Comparison of ENCODE assay signal across 16 cellular contexts in genomic region chr10:102342462-102342861, GRCh38. TPM values are rescaled to one million over a fixed set of nuclear protein-coding genes. Genes with fewer than 3 reads are reported as not detected.
DNase-seq lines count a peak whose midpoint lies in the region; ATAC-seq, FAIRE-seq and TF ChIP-seq lines count a peak whose summit lies in the region.
"Had no signal": no experiment of that assay in that cellular context is flagged by ENCODE, and none has a peak within 500 bp of the region (broad histone marks: within the 10 kb centered on the region; RNA-seq: fewer than 3 reads in every experiment).

No MANE protein-coding gene starts in this region.

- peaks cover 44% of the 10 kb centered on the region for H3K4me1 Mint-ChIP-seq in activated CD4-positive, alpha-beta memory T cell treated with anti-CD3 and anti-CD28 coated beads for 36 hours (ENCODE audit: low read depth)
- peaks cover 9% of the 10 kb centered on the region for H3K4me1 Mint-ChIP-seq in activated CD4-positive, alpha-beta memory T cell treated with anti-CD3 and anti-CD28 coated beads, Interleukin-2, amount 10 ng/mL, durations not matched to agents 7 days and 5 days
- H3K4me1 Mint-ChIP-seq: memory B cell had no signal

- H3K27me3 Mint-ChIP-seq in activated CD4-positive, alpha-beta memory T cell treated with anti-CD3 and anti-CD28 coated beads for 36 hours = no peaks in the 10 kb centered on the region
- no peaks in the 10 kb centered on the region for H3K27me3 Mint-ChIP-seq in activated CD4-positive, alpha-beta memory T cell treated with anti-CD3 and anti-CD28 coated beads, Interleukin-2, amount 10 ng/mL, durations not matched to agents 7 days and 5 days
- H3K27me3 Mint-ChIP-seq: memory B cell had no signal

- H3K79me2 ChIP-seq in endothelial cell of umbilical vein (ENCODE audit: control insufficient read depth, insufficient read depth, low read length) = peaks cover 2% of the 10 kb centered on the region

- CTCF ChIA-PET in activated CD4-positive, alpha-beta memory T cell treated with anti-CD3 and anti-CD28 coated beads for 36 hours (lab: Charles Lee) = interaction anchor here (1.0 to 4.5 kb wide), 5 partner anchors 10 to 173 kb away, joined by 4 to 67 read pairs (median 9); no protein-coding TSS in a partner anchor
- CTCF ChIA-PET in activated CD4-positive, alpha-beta memory T cell treated with anti-CD3 and anti-CD28 coated beads, Interleukin-2, amount 10 ng/mL, durations not matched to agents 7 days and 5 days (lab: Charles Lee) = interaction anchor here (0.9 to 4.3 kb wide), 3 partner anchors 10 to 112 kb away, joined by 3 to 32 read pairs (median 30); no protein-coding TSS in a partner anchor
- CTCF ChIA-PET in endothelial cell of umbilical vein (lab: Charles Lee) = interaction anchor here (2.5 to 19.8 kb wide), 2 partner anchors 9 to 109 kb away, joined by 25 to 1402 read pairs; partner anchors contain the start of genes ELOVL3 and PITX3

- intact Hi-C loops in activated CD4-positive, alpha-beta memory T cell treated with anti-CD3 and anti-CD28 coated beads for 36 hours (cut with micrococcal nuclease) = no loop called here
- intact Hi-C loops in endothelial cell of umbilical vein (cut with micrococcal nuclease) = loop anchor here (5.0 kb wide), 1 partner anchor 95 kb away; the partner anchor contains the start of gene GBF1

- no peaks in the 10 kb centered on the region for H3K36me3 ChIP-seq in endothelial cell of umbilical vein (ENCODE audit: control insufficient read depth in 2 of 2, extremely low read depth in 1 of 2, insufficient read depth in 2 of 2, low read length in 2 of 2)
- H3K36me3 ChIP-seq: colonic mucosa had no signal

- H3K4me3 ChIP-seq in endothelial cell of umbilical vein (replicated peaks in 1 of 3; ENCODE audit: insufficient read depth in 1 of 3, low read depth in 1 of 3, low read length in 3 of 3) = no peak overlapping the region
- H3K4me3 ChIP-seq: colonic mucosa, gastroesophageal sphincter, suprapubic skin had no signal

- no peak for FAIRE-seq in endothelial cell of umbilical vein (lab: Jason Lieb, UNC)

- H3K27me3 ChIP-seq in endothelial cell of umbilical vein (ENCODE audit: control insufficient read depth in 2 of 2, insufficient read depth in 2 of 2, low read length in 2 of 2) = no peaks in the 10 kb centered on the region
- H3K27me3 ChIP-seq: colonic mucosa, gastroesophageal sphincter, suprapubic skin had no signal

- DNase-seq in activated CD4-positive, alpha-beta memory T cell treated with anti-CD3 and anti-CD28 coated beads for 36 hours = no peak
- DNase-seq in activated CD4-positive, alpha-beta memory T cell treated with anti-CD3 and anti-CD28 coated beads, Interleukin-2, amount 10 ng/mL, durations not matched to agents 7 days and 5 days = no peak
- DNase-seq in NCI-H748 (lab: John Stamatoyannopoulos, UW; ENCODE audit: unreplicated experiment) (peak; percentile 56), endothelial cell of umbilical vein (ENCODE audit: low read depth, low spot score) (peak; percentile 9), renal cortical epithelial cell (ENCODE audit: low read depth) (peak; percentile 31), left lobe of liver (ENCODE audit: low spot score) (no peak)
- DNase-seq: colonic mucosa, GDM1, NCI-H2029 treated with DMSO at 0.1 percent for 48 hours, RPMI8226 had no signal

- peak overlapping the region; percentile 60 for H3K27ac Mint-ChIP-seq in activated CD4-positive, alpha-beta memory T cell treated with anti-CD3 and anti-CD28 coated beads for 36 hours
- no peak overlapping the region for H3K27ac Mint-ChIP-seq in activated CD4-positive, alpha-beta memory T cell treated with anti-CD3 and anti-CD28 coated beads, Interleukin-2, amount 10 ng/mL, durations not matched to agents 7 days and 5 days
- H3K27ac Mint-ChIP-seq: memory B cell had no signal

- H3K4me1 ChIP-seq in endothelial cell of umbilical vein (ENCODE audit: control insufficient read depth, extremely low read depth, insufficient read depth, low read length) = peaks cover 29% of the 10 kb centered on the region
- H3K4me1 ChIP-seq: colonic mucosa, suprapubic skin had no signal

- H3K9ac ChIP-seq in endothelial cell of umbilical vein (replicated peaks; ENCODE audit: extremely low read depth, insufficient read depth, low read length) = no peak overlapping the region

- H3K9me1 ChIP-seq in endothelial cell of umbilical vein (replicated peaks; ENCODE audit: control insufficient read depth, extremely low read depth, insufficient read depth, low read length) = no peaks in the 10 kb centered on the region

- H3K4me2 ChIP-seq in endothelial cell of umbilical vein (ENCODE audit: insufficient read depth, low read length) = peak overlapping the region; percentile 0

- no peak for TF ChIP-seq CTCF in endothelial cell of umbilical vein (IDR thresholded peaks at IDR 0.05; ENCODE audit: extremely low read depth in 1 of 2, insufficient read depth in 1 of 2, low read depth in 1 of 2, low read length in 2 of 2)

- dilution Hi-C loops in endothelial cell of umbilical vein (cut with MboI; ENCODE audit: extremely low pct_ligation_motif_present, low sequenced_read_pairs) = no loop called here

- H4K20me1 ChIP-seq in endothelial cell of umbilical vein (replicated peaks; ENCODE audit: control insufficient read depth, extremely low read depth, insufficient read depth, low read length) = peaks cover 3% of the 10 kb centered on the region

- ATAC-seq in GM19324 (IDR thresholded peaks at IDR 0.05; ENCODE audit: low FRiP score, unreplicated experiment) = no peak
- ATAC-seq in left lobe of liver = no peak
- no peak for ATAC-seq in GM19455 (IDR thresholded peaks at IDR 0.05; ENCODE audit: unreplicated experiment)
- ATAC-seq: gastroesophageal sphincter had no signal

- no peak overlapping the region for H3K4me3 Mint-ChIP-seq in activated CD4-positive, alpha-beta memory T cell treated with anti-CD3 and anti-CD28 coated beads for 36 hours
- H3K4me3 Mint-ChIP-seq in activated CD4-positive, alpha-beta memory T cell treated with anti-CD3 and anti-CD28 coated beads, Interleukin-2, amount 10 ng/mL, durations not matched to agents 7 days and 5 days = no peak overlapping the region
- H3K4me3 Mint-ChIP-seq: memory B cell had no signal

- peak overlapping the region; percentile 67 for H3K27ac ChIP-seq in endothelial cell of umbilical vein (ENCODE audit: insufficient read depth, low read depth, low read length)
- H3K27ac ChIP-seq: colonic mucosa, gastroesophageal sphincter, suprapubic skin, VCaP had no signal

- no TSS peak for BruUV-seq in endothelial cell of umbilical vein (replicated peaks; lab: Mats Ljungman, UMichigan)

- H3K9me3 ChIP-seq in endothelial cell of umbilical vein (replicated peaks; ENCODE audit: control insufficient read depth, insufficient read depth, low read length) = no peaks in the 10 kb centered on the region
- H3K9me3 ChIP-seq: colonic mucosa, gastroesophageal sphincter, suprapubic skin had no signal

- TF ChIP-seq POLR2A in endothelial cell of umbilical vein (IDR thresholded peaks at IDR 0.05; ENCODE audit: low read depth, low read length) = no peak

- no peak overlapping the region for H2AFZ ChIP-seq in endothelial cell of umbilical vein (ENCODE audit: low read depth, low read length)

- POLR2A ChIA-PET in activated CD4-positive, alpha-beta memory T cell treated with anti-CD3 and anti-CD28 coated beads for 36 hours (lab: Charles Lee) = no interaction called here
- POLR2A ChIA-PET in activated CD4-positive, alpha-beta memory T cell treated with anti-CD3 and anti-CD28 coated beads, Interleukin-2, amount 10 ng/mL, durations not matched to agents 7 days and 5 days (lab: Charles Lee) = no interaction called here
- POLR2A ChIA-PET in endothelial cell of umbilical vein (lab: Charles Lee) = no interaction called here

- H3K36me3 Mint-ChIP-seq in activated CD4-positive, alpha-beta memory T cell treated with anti-CD3 and anti-CD28 coated beads for 36 hours = peaks cover 12% of the 10 kb centered on the region
- peaks cover 18% of the 10 kb centered on the region for H3K36me3 Mint-ChIP-seq in activated CD4-positive, alpha-beta memory T cell treated with anti-CD3 and anti-CD28 coated beads, Interleukin-2, amount 10 ng/mL, durations not matched to agents 7 days and 5 days (ENCODE audit: low read depth)

- no peaks in the 10 kb centered on the region for H3K9me3 Mint-ChIP-seq in activated CD4-positive, alpha-beta memory T cell treated with anti-CD3 and anti-CD28 coated beads for 36 hours
- H3K9me3 Mint-ChIP-seq in activated CD4-positive, alpha-beta memory T cell treated with anti-CD3 and anti-CD28 coated beads, Interleukin-2, amount 10 ng/mL, durations not matched to agents 7 days and 5 days = no peaks in the 10 kb centered on the region
- H3K9me3 Mint-ChIP-seq: memory B cell had no signal

TF ChIP-seq in endothelial cell of umbilical vein, 7 proteins besides CTCF, POLR2A, EP300 and RAD21:
- TF ChIP-seq GATA2 (IDR thresholded peaks at IDR 0.05; ENCODE audit: insufficient read depth, insufficient read length, low read depth, low read length) (no peak), MYC (IDR thresholded peaks at IDR 0.05; ENCODE audit: low read depth, low read length) (no peak), JUN (IDR thresholded peaks at IDR 0.05; ENCODE audit: borderline replicate concordance, insufficient read depth, insufficient read length, low read depth) (no peak), EZH2 (IDR thresholded peaks at IDR 0.05; ENCODE audit: borderline replicate concordance, low read depth, low read length, severe bottlenecking) (no peak), MAX (IDR thresholded peaks at IDR 0.05; ENCODE audit: insufficient read depth, insufficient read length) (no peak), FOS (IDR thresholded peaks at IDR 0.05; ENCODE audit: borderline replicate concordance, insufficient read depth, low read length) (no peak), POLR2AphosphoS5 (IDR thresholded peaks at IDR 0.05; ENCODE audit: insufficient read depth, low read depth, low read length) (no peak)

RNA-seq across cellular contexts. Expression of gene NFKB2, which starts 53.0 kb away (rescaled TPM):
- 100 to 1,000 TPM; 241 to 242 TPM for total RNA-seq in activated CD4-positive, alpha-beta memory T cell treated with anti-CD3 and anti-CD28 coated beads for 36 hours
- total RNA-seq in activated CD4-positive, alpha-beta memory T cell treated with anti-CD3 and anti-CD28 coated beads, Interleukin-2, amount 10 ng/mL, durations not matched to agents 7 days and 5 days = 100 to 1,000 TPM; 121 to 122 TPM
- 21.9 and 25.6 TPM in 2 replicates for total RNA-seq in endothelial cell of umbilical vein
- 21.0 and 23.0 TPM in 2 replicates for polyA plus RNA-seq in endothelial cell of umbilical vein
- 13.8 and 20.2 TPM in 2 replicates for polyA plus RNA-seq in endothelial cell of umbilical vein (2011; cell fraction: cytosol; rRNA removed)
- polyA plus RNA-seq in endothelial cell of umbilical vein (2011; cell fraction: nucleus; rRNA removed) = 53.7 and 67.4 TPM in 2 replicates
- 17.7 and 31.9 TPM in 2 replicates for polyA plus RNA-seq in endothelial cell of umbilical vein (2012)
- polyA minus RNA-seq in endothelial cell of umbilical vein = 9.5 and 11.2 TPM in 2 replicates
- 27.7 TPM for polyA minus RNA-seq in endothelial cell of umbilical vein (2011; cell fraction: cytosol; rRNA and poly(A)+ RNA removed)
- 11.3 and 18.8 TPM in 2 replicates for polyA minus RNA-seq in endothelial cell of umbilical vein (2011; cell fraction: nucleus; rRNA and poly(A)+ RNA removed)
- total RNA-seq in renal cortical epithelial cell = 52.4 and 57.3 TPM in 2 replicates
- 9.0 TPM for total RNA-seq in left lobe of liver

Comparison
In these comparisons a context has a peak if more than half of its experiments do, and no peak if none do; other contexts are left out.
1. DNase-seq: peak in NCI-H748 (single experiment), endothelial cell of umbilical vein (single experiment) and renal cortical epithelial cell (single experiment); none in activated CD4-positive, alpha-beta memory T cell treated with anti-CD3 and anti-CD28 coated beads for 36 hours (single experiment), activated CD4-positive, alpha-beta memory T cell treated with anti-CD3 and anti-CD28 coated beads, Interleukin-2, amount 10 ng/mL, durations not matched to agents 7 days and 5 days (single experiment) and left lobe of liver (single experiment).